In the genomic region with DNA sequence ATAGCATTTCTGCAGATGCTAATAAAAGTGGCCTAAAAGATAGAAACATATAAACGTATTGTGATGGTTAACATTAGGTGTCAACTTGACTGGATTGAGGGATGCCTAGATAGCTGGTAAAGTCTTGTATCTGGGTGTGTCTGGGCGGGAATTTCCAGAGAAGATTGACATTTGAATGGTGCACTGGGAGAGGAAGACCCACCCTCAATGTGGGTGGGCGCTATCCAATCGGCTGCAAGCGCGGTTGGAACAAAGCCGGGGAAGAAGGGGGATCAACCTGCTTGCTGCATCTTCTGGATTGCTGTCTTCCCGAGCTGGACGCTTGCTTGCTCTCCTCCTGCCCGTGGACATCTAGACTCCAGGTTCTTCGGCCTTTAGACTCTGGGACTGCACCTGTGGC, we compare ENCODE assay signal across 26 cellular contexts.
"Had no signal": no experiment of that assay in that cellular context is flagged by ENCODE, and none has a peak within 500 bp of the region (broad histone marks: within the 10 kb centered on the region; RNA-seq: fewer than 3 reads in every experiment).

No MANE protein-coding gene starts in this region.

- H2AFZ ChIP-seq: neural progenitor cell had no signal

- H3K27me3 Mint-ChIP-seq: type B pancreatic cell had no signal

- H3K36me3 Mint-ChIP-seq: naive thymus-derived CD4-positive, alpha-beta T cell; neural progenitor cell; stimulated activated effector memory CD8-positive, alpha-beta T cell treated with anti-CD3 and anti-CD28 coated beads, Interleukin-12 subunit alpha, Interleukin-12 subunit beta, amount 100 ng/mL, for 72 hours; type B pancreatic cell had no signal

- H3K4me3 Mint-ChIP-seq: dendritic cell treated with granulocyte-macrophage colony-stimulating factor and Interleukin-4, amounts not matched to agents 40 ng/mL and 50 ng/mL, for 4 days; naive thymus-derived CD4-positive, alpha-beta T cell; nephron; neural progenitor cell; stimulated activated effector memory CD8-positive, alpha-beta T cell treated with anti-CD3 and anti-CD28 coated beads, Interleukin-12 subunit alpha, Interleukin-12 subunit beta, amount 100 ng/mL, for 72 hours; type B pancreatic cell had no signal

- H3K4me3 ChIP-seq: colonic mucosa, esophagus muscularis mucosa, heart right ventricle, left lung, neural progenitor cell, psoas muscle, sigmoid colon, stomach, tibial artery had no signal

- H3K9ac ChIP-seq: neural progenitor cell had no signal

- H3K9me3 Mint-ChIP-seq: dendritic cell treated with granulocyte-macrophage colony-stimulating factor and Interleukin-4, amounts not matched to agents 40 ng/mL and 50 ng/mL, for 4 days; naive thymus-derived CD4-positive, alpha-beta T cell; nephron; stimulated activated effector memory CD8-positive, alpha-beta T cell treated with anti-CD3 and anti-CD28 coated beads, Interleukin-12 subunit alpha, Interleukin-12 subunit beta, amount 100 ng/mL, for 72 hours; type B pancreatic cell had no signal

- H3K27me3 ChIP-seq: colonic mucosa, neural progenitor cell, sigmoid colon, tibial artery had no signal

- H3K36me3 ChIP-seq: colonic mucosa, esophagus muscularis mucosa, heart right ventricle, left lung, neural progenitor cell, sigmoid colon, stomach, tibial artery had no signal

- H3K27ac ChIP-seq: colonic mucosa, esophagus muscularis mucosa, heart right ventricle, left lung, neural progenitor cell, psoas muscle, sigmoid colon, stomach, tibial artery had no signal

- H3K4me1 Mint-ChIP-seq: naive thymus-derived CD4-positive, alpha-beta T cell; nephron had no signal

- H3K4me2 ChIP-seq: neural progenitor cell had no signal

- H3K9me3 ChIP-seq: colonic mucosa, esophagus muscularis mucosa, heart right ventricle, left lung, psoas muscle, sigmoid colon, stomach, tibial artery had no signal

- DNase-seq: colonic mucosa; effector memory CD4-positive, alpha-beta T cell; foreskin melanocyte; glutamatergic neuron; heart right ventricle; hippocampal formation; kidney; left lung; mesendoderm; midbrain; naive thymus-derived CD4-positive, alpha-beta T cell; posterior cingulate gyrus; psoas muscle; right cardiac atrium; sigmoid colon; stimulated activated CD4-positive, alpha-beta T cell treated with anti-CD3 and anti-CD28 coated beads, Interleukin-2, amount 100 ng/mL, for 24 hours; stimulated activated CD4-positive, alpha-beta T cell treated with anti-CD3 and anti-CD28 coated beads, Interleukin-4, amount 100 ng/mL, for 24 hours; stimulated activated naive CD4-positive, alpha-beta T cell treated with Interleukin-2 at 50 U/mL for 16 hours; stomach; tibial artery had no signal

- H3K27ac Mint-ChIP-seq: dendritic cell treated with granulocyte-macrophage colony-stimulating factor and Interleukin-4, amounts not matched to agents 40 ng/mL and 50 ng/mL, for 4 days; naive thymus-derived CD4-positive, alpha-beta T cell; nephron; neural progenitor cell; stimulated activated effector memory CD8-positive, alpha-beta T cell treated with anti-CD3 and anti-CD28 coated beads, Interleukin-12 subunit alpha, Interleukin-12 subunit beta, amount 100 ng/mL, for 72 hours; type B pancreatic cell had no signal

- ATAC-seq: heart right ventricle; left lung; naive thymus-derived CD4-positive, alpha-beta T cell; psoas muscle; right cardiac atrium; stimulated activated effector memory CD8-positive, alpha-beta T cell treated with anti-CD3 and anti-CD28 coated beads, Interleukin-12 subunit alpha, Interleukin-12 subunit beta, amount 100 ng/mL, for 72 hours had no signal

- H3K4me1 ChIP-seq: colonic mucosa, esophagus muscularis mucosa, heart right ventricle, left lung, neural progenitor cell, psoas muscle, sigmoid colon, stomach, tibial artery had no signal
